In genomic region chr1:150528997-150529396, GRCh38 we compare ENCODE assay signal across 11 cellular contexts. TPM values are rescaled to one million over a fixed set of nuclear protein-coding genes. Genes with fewer than 3 reads are reported as not detected.
DNase-seq lines count a peak whose midpoint lies in the region; ATAC-seq, FAIRE-seq and TF ChIP-seq lines count a peak whose summit lies in the region.
"Had no signal": no experiment of that assay in that cellular context is flagged by ENCODE, and none has a peak within 500 bp of the region (broad histone marks: within the 10 kb centered on the region; RNA-seq: fewer than 3 reads in every experiment).

No MANE protein-coding gene starts in this region.

- no peak for ATAC-seq in HG03571 (IDR thresholded peaks at IDR 0.05; ENCODE audit: unreplicated experiment)
- ATAC-seq: WTC11 had no signal

- H3K36me3 ChIP-seq in MG63: no peaks in the 10 kb centered on the region
- H3K36me3 ChIP-seq: tibial nerve had no signal

- TF ChIP-seq CTCF in cardiac fibroblast (IDR thresholded peaks at IDR 0.05; ENCODE audit: low read depth, low read length): no peak

- no peaks in the 10 kb centered on the region for H3K27me3 ChIP-seq in MG63
- H3K27me3 ChIP-seq: tibial nerve had no signal

- FAIRE-seq in islet of Langerhans (lab: Jason Lieb, UNC): peak; percentile 24

- H3K9me3 ChIP-seq in MG63: no peaks in the 10 kb centered on the region
- H3K9me3 ChIP-seq: tibial nerve had no signal

- H3K4me3 ChIP-seq in MG63 (no peak overlapping the region), cardiac fibroblast (replicated peaks in 1 of 2; ENCODE audit: low read depth in 2 of 2, low read length in 2 of 2) (no peak overlapping the region)
- H3K4me3 ChIP-seq: tibial nerve had no signal

- DNase-seq in MG63 (peak; percentile 66), cardiac fibroblast (ENCODE audit: low read depth in 2 of 2) (peak; percentile 68 to 87), stromal cell of bone marrow (ENCODE audit: low read depth) (peak; percentile 69), epidermal melanocyte (ENCODE audit: insufficient read length, low spot score) (no peak), T1000 (lab: John Stamatoyannopoulos, UW) (no peak)
- DNase-seq: SHP77 had no signal

RNA-seq across cellular contexts. Expression of gene FALEC, which starts 13.4 kb away (rescaled TPM):
- not detected in 2 replicates for total RNA-seq in MG63 (2014; rRNA removed; shearing (Covaris generic); ENCODE audit: low replicate concordance)
- total RNA-seq: dermis microvascular lymphatic vessel endothelial cell, tibial nerve had no signal

RNA-seq across cellular contexts. Expression of gene ADAMTSL4, which starts 20.2 kb away (rescaled TPM):
- total RNA-seq in MG63 (2014; rRNA removed; shearing (Covaris generic); ENCODE audit: low replicate concordance): 3.3 and 3.5 TPM in 2 replicates

RNA-seq across cellular contexts. Expression of gene ECM1, which starts 21.1 kb away (rescaled TPM):
- 9.9 and 13.8 TPM in 2 replicates for total RNA-seq in MG63 (2014; rRNA removed; shearing (Covaris generic); ENCODE audit: low replicate concordance)

RNA-seq across cellular contexts. Expression of gene TARS2, which starts 41.8 kb away (rescaled TPM):
- 14.7 and 15.4 TPM in 2 replicates for total RNA-seq in MG63 (2014; rRNA removed; shearing (Covaris generic); ENCODE audit: low replicate concordance)

RNA-seq across cellular contexts. Expression of gene MCL1, which starts 50.4 kb away (rescaled TPM):
- 148 and 184 TPM in 2 replicates for total RNA-seq in MG63 (2014; rRNA removed; shearing (Covaris generic); ENCODE audit: low replicate concordance)

Comparison
In these comparisons a context has a peak if more than half of its experiments do, and no peak if none do; other contexts are left out.
1. DNase-seq: peak in MG63 (single experiment), cardiac fibroblast (2 of 2) and stromal cell of bone marrow (single experiment); none in epidermal melanocyte (single experiment) and T1000 (single experiment).